In genomic region chr5:36073595-36074216, GRCh38 we compare ENCODE assay signal across 8 cellular contexts.
A peak's percentile ranks its signal among the peaks of the same experiment; 100 is the strongest.
DNase-seq lines count a peak whose midpoint lies in the region; ATAC-seq and TF ChIP-seq lines count a peak whose summit lies in the region.

No MANE protein-coding gene starts in this region.

- no peaks in the 10 kb centered on the region for H3K4me1 Mint-ChIP-seq in nephron progenitor cell

- peaks cover 42% of the 10 kb centered on the region for H3K27me3 Mint-ChIP-seq in nephron progenitor cell (ENCODE audit: low read depth, poor library complexity)

- peak; percentile 39 for DNase-seq in D341Med (ENCODE audit: low spot score)
- peak; percentile 68 for DNase-seq in NCI-H345 treated with DMSO at 0.1 percent for 48 hours (lab: John Stamatoyannopoulos, UW; ENCODE audit: unreplicated experiment)
- DNase-seq in fibroblast of pulmonary artery (ENCODE audit: low read depth), result peak; percentile 16
- DNase-seq in nephron progenitor cell, result no peak
- DNase-seq in pons (ENCODE audit: low spot score), result no peak
- no peak for DNase-seq in COLO668 (lab: John Stamatoyannopoulos, UW; ENCODE audit: unreplicated experiment)

- H3K4me3 Mint-ChIP-seq in nephron progenitor cell, result no peak overlapping the region

- ATAC-seq in GM19025 (IDR thresholded peaks at IDR 0.05; ENCODE audit: low read depth, unreplicated experiment), result peak; percentile 75
- peak; percentile 73 for ATAC-seq in HG03064 (IDR thresholded peaks at IDR 0.05; ENCODE audit: low read depth, unreplicated experiment)

- H3K27ac Mint-ChIP-seq in nephron progenitor cell, result no peak overlapping the region

- TF ChIP-seq CTCF in fibroblast of pulmonary artery (IDR thresholded peaks at IDR 0.05; ENCODE audit: low read length, missing control alignments), result peak; percentile 39
- no peak for TF ChIP-seq CTCF in nephron progenitor cell (IDR thresholded peaks at IDR 0.05)

- no peak overlapping the region for H3K4me3 ChIP-seq in fibroblast of pulmonary artery (replicated peaks; ENCODE audit: low read depth, low read length)

- H3K36me3 Mint-ChIP-seq in nephron progenitor cell (ENCODE audit: low read depth), result no peaks in the 10 kb centered on the region

- H3K9me3 Mint-ChIP-seq in nephron progenitor cell, result no peaks in the 10 kb centered on the region

Comparison
In these comparisons a context has a peak if more than half of its experiments do, and no peak if none do; other contexts are left out.
1. DNase-seq: peak in D341Med (single experiment), NCI-H345 treated with DMSO at 0.1 percent for 48 hours (single experiment) and fibroblast of pulmonary artery (single experiment); none in nephron progenitor cell (single experiment), pons (single experiment) and COLO668 (single experiment).